Comparison of ENCODE assay signal across 8 cellular contexts in the genomic region with DNA sequence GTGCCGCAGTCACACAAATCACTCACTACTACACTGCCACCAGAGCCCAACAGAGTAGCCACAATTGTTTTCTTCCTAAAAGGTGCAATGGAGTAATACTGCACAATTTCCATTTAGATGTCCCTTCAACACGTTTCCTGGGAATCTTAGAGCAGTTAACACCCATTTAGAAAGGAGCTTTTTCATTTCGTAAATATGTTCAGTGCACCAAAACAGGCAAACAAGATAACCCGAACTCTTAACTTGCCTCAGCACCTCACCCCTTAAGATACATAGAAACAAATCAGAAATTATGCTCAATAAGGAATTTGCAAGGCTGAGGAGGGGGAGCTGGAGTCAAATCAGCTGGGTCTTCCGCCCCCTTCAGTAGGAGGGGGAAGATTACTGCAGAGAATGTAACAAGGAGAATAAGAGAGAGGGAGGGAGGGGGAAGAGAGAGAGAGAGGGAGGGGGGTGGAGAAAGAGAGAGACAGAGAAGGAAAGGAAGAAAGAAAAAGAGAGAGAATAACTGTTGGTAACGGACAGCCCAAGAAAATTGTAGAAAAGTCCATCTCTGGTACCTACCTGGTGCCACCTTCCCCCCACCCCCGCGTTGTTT.
A peak's percentile ranks its signal among the peaks of the same experiment; 100 is the strongest.
DNase-seq lines count a peak whose midpoint lies in the region; ATAC-seq and TF ChIP-seq lines count a peak whose summit lies in the region.

No MANE protein-coding gene starts in this region.

- H3K36me3 Mint-ChIP-seq in IgD-negative memory B cell, result no peaks in the 10 kb centered on the region

- peak overlapping the region; percentile 72 for H3K9ac ChIP-seq in mammary epithelial cell (ENCODE audit: insufficient read depth, low read length)

- intact Hi-C loops in mammary epithelial cell (cut with micrococcal nuclease), result loop anchor here (1.0 to 5.0 kb wide), 6 partner anchors 43 to 336 kb away; a partner anchor contains a TSS

- no TSS peak for BruUV-seq in mammary epithelial cell (replicated peaks; lab: Mats Ljungman, UMichigan)

- CTCF ChIA-PET in mammary epithelial cell (lab: Charles Lee; ENCODE audit: low non-redundant PET), result interaction anchor here (0.6 to 1.3 kb wide), 4 partner anchors 43 to 368 kb away, joined by 5 to 6 read pairs (median 6); no protein-coding TSS in a partner anchor

- H3K4me3 Mint-ChIP-seq in IgD-negative memory B cell, result peak overlapping the region; percentile 92 to 99 (median 95)

- H3K4me3 ChIP-seq in mammary epithelial cell (replicated peaks in 1 of 3; ENCODE audit: insufficient read depth in 1 of 3, low read depth in 2 of 3, low read length in 3 of 3) (peak overlapping the region; percentile 42 to 50 (median 48)), urinary bladder (ENCODE audit: low read depth, low read length) (peak overlapping the region; percentile 55)

- H2AFZ ChIP-seq in mammary epithelial cell (ENCODE audit: low read depth, low read length), result peak overlapping the region; percentile 93

- dilution Hi-C loops in mammary epithelial cell (cut with HindIII; ENCODE audit: low sequenced_read_pairs), result loop anchor here (25.0 kb wide), 1 partner anchor 153 kb away; no protein-coding TSS in a partner anchor

- H3K9me3 ChIP-seq in mammary epithelial cell (replicated peaks; ENCODE audit: insufficient read depth, low read length), result no peaks in the 10 kb centered on the region

- H3K4me2 ChIP-seq in mammary epithelial cell (ENCODE audit: insufficient read depth, low read depth, low read length), result peak overlapping the region; percentile 95

- H3K27ac ChIP-seq in mammary epithelial cell (ENCODE audit: insufficient read depth, low read depth, low read length), result peak overlapping the region; percentile 76
- H3K27ac ChIP-seq in urinary bladder (ENCODE audit: low read depth), result peak overlapping the region; percentile 39

- H3K9me3 Mint-ChIP-seq in IgD-negative memory B cell, result no peaks in the 10 kb centered on the region

- TF ChIP-seq CTCF in mammary epithelial cell (conservative IDR thresholded peaks at IDR 0.05 in 1 of 2, IDR thresholded peaks at IDR 0.05 in 1 of 2; ENCODE audit: extremely low read depth in 1 of 2, insufficient read depth in 1 of 2, low read depth in 1 of 2, low read length in 2 of 2), result no peak

- H3K4me1 Mint-ChIP-seq in IgD-negative memory B cell, result peaks cover 31 to 35% (median 33%) of the 10 kb centered on the region in 3 donors

- 15% methylated on average over 5 of the region's 8 CpGs for WGBS in mammary epithelial cell (ENCODE audit: low coverage, missing lambda C conversion rate)
- 16% methylated on average over 8 of the region's 8 CpGs for WGBS in urinary bladder

- no peaks in the 10 kb centered on the region for H3K79me2 ChIP-seq in mammary epithelial cell (ENCODE audit: insufficient read depth, low read length)

- in situ Hi-C loops in ACHN (cut with HindIII; ENCODE audit: low pct_ligation_motif_present, low pct_unique_long_range_greater_than_20kb, low sequenced_read_pairs) (loop anchor here (25.0 kb wide), 1 partner anchor 153 kb away; no protein-coding TSS in a partner anchor), mammary epithelial cell (cut with MboI; ENCODE audit: low sequenced_read_pairs in 2 of 2) (loop anchor here in 1 of 2 donors (25.0 kb wide), 1 partner anchor 153 kb away; no protein-coding TSS in a partner anchor)

- no peaks in the 10 kb centered on the region for H3K27me3 ChIP-seq in mammary epithelial cell (ENCODE audit: insufficient read depth, low read length)

- peak overlapping the region; percentile 85 to 96 (median 96) for H3K27ac Mint-ChIP-seq in IgD-negative memory B cell

- H4K20me1 ChIP-seq in mammary epithelial cell (ENCODE audit: insufficient read depth, low read length), result no peaks in the 10 kb centered on the region

- H3K36me3 ChIP-seq in mammary epithelial cell (ENCODE audit: insufficient read depth, low read length) (no peaks in the 10 kb centered on the region), urinary bladder (ENCODE audit: insufficient read depth) (no peaks in the 10 kb centered on the region)

- H3K4me1 ChIP-seq in mammary epithelial cell (ENCODE audit: insufficient read depth, low read length) (peaks cover 46% of the 10 kb centered on the region), urinary bladder (ENCODE audit: insufficient read depth) (no peaks in the 10 kb centered on the region)

- peak; percentile 32 for DNase-seq in ACHN
- no peak for DNase-seq in mammary epithelial cell
- peak; percentile 39 for DNase-seq in medulla oblongata (ENCODE audit: extremely low spot score)
- no peak for DNase-seq in RKO (ENCODE audit: low spot score)
- no peak for DNase-seq in HCEC 1CT

- H3K27me3 Mint-ChIP-seq in IgD-negative memory B cell, result no peaks in the 10 kb centered on the region

- ATAC-seq in GM19351 (IDR thresholded peaks at IDR 0.05; ENCODE audit: unreplicated experiment), result no peak

Comparison
In these comparisons a context has a peak if more than half of its experiments do, and no peak if none do; other contexts are left out.
1. DNase-seq: peak in ACHN (single experiment) and medulla oblongata (single experiment); none in mammary epithelial cell (single experiment), RKO (single experiment) and HCEC 1CT (single experiment).